1 cellular context compared by ENCODE assay signal in genomic region chr7:101681170-101682007, GRCh38.
TF ChIP-seq lines count a peak whose summit lies in the region.

No MANE protein-coding gene starts in this region.

TF ChIP-seq in HEK293, 187 proteins besides CTCF, POLR2A, EP300 and RAD21 (continued from another document):
- TF ChIP-seq PRDM2 (tag by site-specific recombination; IDR thresholded peaks at IDR 0.05; ENCODE audit: borderline replicate concordance) (no peak), ZNF350 (tag by site-specific recombination; IDR thresholded peaks at IDR 0.05) (no peak), ZNF114 (tag by site-specific recombination; IDR thresholded peaks at IDR 0.05) (no peak)
TF ChIP-seq in HEK293: peak in this region for 19.
